18 cellular contexts compared by ENCODE assay signal in genomic region chr14:76974365-76974764, GRCh38. TPM values are rescaled to one million over a fixed set of nuclear protein-coding genes. Genes with fewer than 3 reads are reported as not detected.
DNase-seq lines count a peak whose midpoint lies in the region; ATAC-seq, FAIRE-seq and TF ChIP-seq lines count a peak whose summit lies in the region.
"Had no signal": no experiment of that assay in that cellular context is flagged by ENCODE, and none has a peak within 500 bp of the region (broad histone marks: within the 10 kb centered on the region; RNA-seq: fewer than 3 reads in every experiment).

No MANE protein-coding gene starts in this region.

- H3K9me3 ChIP-seq in A549 (no peaks in the 10 kb centered on the region), K562 (replicated peaks; ENCODE audit: control insufficient read depth, insufficient read depth, low read depth, low read length) (no peaks in the 10 kb centered on the region)
- no peaks in the 10 kb centered on the region for H3K9me3 ChIP-seq in BLaER1 treated with 17β-estradiol and CSF1 and Interleukin-3, amounts not matched to agents 10 nM and 100 nM (replicated peaks in 1 of 11)
- H3K9me3 ChIP-seq: SK-N-SH had no signal

- CTCF ChIA-PET in A549 (lab: Yijun Ruan, JAX), result interaction anchor here (0.7 to 2.9 kb wide), 9 partner anchors 11 to 95 kb away, joined by 3 to 17 read pairs (median 4); no protein-coding TSS in a partner anchor
- CTCF ChIA-PET in K562 (lab: Yijun Ruan, JAX; ENCODE audit: low intra/inter-chr PET ratio), result no interaction called here

- H3K27ac Mint-ChIP-seq in nephron, result peak overlapping the region; percentile 90 to 96 (median 94)

- H3K4me1 Mint-ChIP-seq in nephron, result peaks cover 36% of the 10 kb centered on the region

- no peak overlapping the region for H2AFZ ChIP-seq in K562 (ENCODE audit: low read depth, low read length)

- H3K27ac ChIP-seq in A549 (0 out of 6 replicates have a peak overlapping the region, but pooled peaks of 1 of the 2 experiments have one; percentile 49), K562 (ENCODE audit: extremely low read depth, low read depth, low read length) (no peak overlapping the region)
- peak overlapping the region in 6 of 11 experiments; percentile 8 to 48 (median 28); a peak in 8 of 22 replicates for H3K27ac ChIP-seq in BLaER1 treated with 17β-estradiol and CSF1 and Interleukin-3, amounts not matched to agents 10 nM and 100 nM

- H4K20me1 ChIP-seq in BLaER1 treated with 17β-estradiol and CSF1 and Interleukin-3, amounts not matched to agents 10 nM and 100 nM, result no peaks in the 10 kb centered on the region
- no peaks in the 10 kb centered on the region for H4K20me1 ChIP-seq in K562 (replicated peaks; ENCODE audit: control insufficient read depth, insufficient read depth, low read length)

- no TSS peak for BruUV-seq in K562 (replicated peaks; lab: Mats Ljungman, UMichigan)

- no peaks in the 10 kb centered on the region for H3K9me3 Mint-ChIP-seq in nephron

- H3K27me3 Mint-ChIP-seq in nephron (ENCODE audit: low read depth), result no peaks in the 10 kb centered on the region

- 76% methylated on average over 2 of the region's 2 CpGs for WGBS in A549 (ENCODE audit: missing lambda C conversion rate)
- WGBS in K562 (ENCODE audit: insufficient coverage, low coverage, missing lambda C conversion rate), result 17% methylated on average over 1 of the region's 2 CpGs

- no peaks in the 10 kb centered on the region for H3K79me2 ChIP-seq in K562 (ENCODE audit: control insufficient read depth, insufficient read depth, low read length)

- H3K4me3 Mint-ChIP-seq in nephron, result no peak overlapping the region

- H3K4me3 ChIP-seq in A549 (no peak overlapping the region), K562 (no peak overlapping the region)
- no peak overlapping the region for H3K4me3 ChIP-seq in BLaER1 treated with 17β-estradiol and CSF1 and Interleukin-3, amounts not matched to agents 10 nM and 100 nM

- H3K9ac ChIP-seq in BLaER1 treated with 17β-estradiol and CSF1 and Interleukin-3, amounts not matched to agents 10 nM and 100 nM, result peak overlapping the region in 8 of 11 experiments; percentile 6 to 53 (median 42); a peak in 10 of 22 replicates
- H3K9ac ChIP-seq in K562 (ENCODE audit: insufficient read depth in 1 of 2, low read depth in 2 of 2, low read length in 2 of 2), result no peak overlapping the region
- H3K9ac ChIP-seq: SK-N-SH had no signal

- ATAC-seq in A549 (no peak), K562 (no peak)

- no peak for TF ChIP-seq EP300 in A549 (IDR thresholded peaks at IDR 0.05)
- no peak for TF ChIP-seq EP300 in K562 (IDR thresholded peaks at IDR 0.05; ENCODE audit: low read length)

- TF ChIP-seq POLR2A in A549 (IDR thresholded peaks at IDR 0.05; ENCODE audit: low read length), result no peak
- no peak for TF ChIP-seq POLR2A in K562 (conservative IDR thresholded peaks at IDR 0.05)

- no peaks in the 10 kb centered on the region for H3K27me3 ChIP-seq in BLaER1 treated with 17β-estradiol and CSF1 and Interleukin-3, amounts not matched to agents 10 nM and 100 nM
- no peaks in the 10 kb centered on the region for H3K27me3 ChIP-seq in K562 (ENCODE audit: control insufficient read depth in 2 of 2, insufficient read depth in 2 of 2, low read length in 2 of 2)

- POLR2A ChIA-PET in A549 (lab: Yijun Ruan, JAX) (no interaction called here), K562 (lab: Yijun Ruan, JAX) (interaction anchor here (0.6 to 0.7 kb wide), 2 partner anchors 12 to 40 kb away, joined by 3 to 4 read pairs; no protein-coding TSS in a partner anchor)

- no peak overlapping the region for H3K4me2 ChIP-seq in A549
- H3K4me2 ChIP-seq in BLaER1 treated with 17β-estradiol and CSF1 and Interleukin-3, amounts not matched to agents 10 nM and 100 nM, result peak overlapping the region; percentile 80 to 89 (median 82)
- H3K4me2 ChIP-seq in K562 (ENCODE audit: insufficient read depth, low read length), result no peak overlapping the region
- H3K4me2 ChIP-seq: SK-N-SH had no signal

- no peaks in the 10 kb centered on the region for H3K9me1 ChIP-seq in K562 (ENCODE audit: control insufficient read depth, insufficient read depth, low read length)

- in situ Hi-C loops in K562 (cut with MboI), result no loop called here
- in situ Hi-C loops in ACHN (cut with HindIII; ENCODE audit: low pct_ligation_motif_present, low pct_unique_long_range_greater_than_20kb, low sequenced_read_pairs), result no loop called here

- no peaks in the 10 kb centered on the region for H3K36me3 Mint-ChIP-seq in nephron (ENCODE audit: low read depth)

- FAIRE-seq in A549 (lab: Jason Lieb, UNC) (no peak), K562 (lab: Jason Lieb, UNC) (no peak)

- DNase-seq in A549 (ENCODE audit: low read depth in 1 of 2, low spot score in 1 of 2) (no peak), K562 (ENCODE audit: extremely low read depth in 1 of 4, low spot score in 3 of 4) (no peak), anterior cingulate cortex (lab: John Stamatoyannopoulos, UW) (no peak), ACHN (no peak)
- DNase-seq in stimulated activated CD4-positive, alpha-beta T cell treated with anti-CD3 and anti-CD28 coated beads, Interleukin-15, amount 100 ng/mL, for 24 hours, result no peak
- DNase-seq: AML-193, DMS 273 treated with DMSO at 0.1 percent for 48 hours, DND-41, HCEC 1CT, NCI-H1092 treated with DMSO at 0.1 percent for 48 hours, NCI-H146, NCI-H2081, NCI-H748 treated with DMSO at 0.1 percent for 48 hours, OCI-M1, SHP77, SK-N-SH had no signal

- no peaks in the 10 kb centered on the region for H3K36me3 ChIP-seq in BLaER1 treated with 17β-estradiol and CSF1 and Interleukin-3, amounts not matched to agents 10 nM and 100 nM
- H3K36me3 ChIP-seq in K562 (ENCODE audit: control insufficient read depth, insufficient read depth, low read length), result no peaks in the 10 kb centered on the region

- TF ChIP-seq RAD21 in A549 (conservative IDR thresholded peaks at IDR 0.05 in 1 of 2, IDR thresholded peaks at IDR 0.05 in 1 of 2), result no peak
- no peak for TF ChIP-seq RAD21 in K562 (CRISPR knock-in tag; conservative IDR thresholded peaks at IDR 0.05 in 1 of 2, IDR thresholded peaks at IDR 0.05 in 1 of 2)

- intact Hi-C loops in K562 (cut with micrococcal nuclease), result no loop called here

- no peaks in the 10 kb centered on the region for H3K4me1 ChIP-seq in A549
- H3K4me1 ChIP-seq in BLaER1 treated with 17β-estradiol and CSF1 and Interleukin-3, amounts not matched to agents 10 nM and 100 nM, result peaks cover 50 to 58% (median 52%) of the 10 kb centered on the region in 10 experiments
- H3K4me1 ChIP-seq in K562 (replicated peaks in 1 of 2; ENCODE audit: control insufficient read depth in 2 of 2, insufficient read depth in 2 of 2, low read length in 2 of 2), result peaks cover 10 to 12% of the 10 kb centered on the region in 2 experiments; a peak in 3 of 5 replicates

- TF ChIP-seq CTCF in A549 (IDR thresholded peaks at IDR 0.05) (no peak), K562 (IDR thresholded peaks at IDR 0.05 in 2 of 3, conservative IDR thresholded peaks at IDR 0.05 in 1 of 3; ENCODE audit: insufficient read depth in 2 of 3, low read depth in 1 of 3, low read length in 3 of 3) (no peak), nephron (IDR thresholded peaks at IDR 0.05; ENCODE audit: unreplicated experiment in 3 of 3) (no peak)

TF ChIP-seq in A549, 52 proteins besides CTCF, POLR2A, EP300 and RAD21:
- TF ChIP-seq ZFP36 (IDR thresholded peaks at IDR 0.05; ENCODE audit: borderline replicate concordance, partially characterized antibody) (peak; percentile 84), CBX2 (IDR thresholded peaks at IDR 0.05; ENCODE audit: borderline replicate concordance, low read depth) (no peak)
TF ChIP-seq in A549: peak in this region for 1.

TF ChIP-seq in K562, 482 proteins besides CTCF, POLR2A, EP300 and RAD21 (continues in another document):
- TF ChIP-seq FOXM1 (IDR thresholded peaks at IDR 0.05; ENCODE audit: low read depth) (no peak), FOXM1 (CRISPR knock-in tag; IDR thresholded peaks at IDR 0.05; ENCODE audit: low read depth) (no peak), MAX (CRISPR knock-in tag; IDR thresholded peaks at IDR 0.05) (no peak), ZNF589 (CRISPR knock-in tag; IDR thresholded peaks at IDR 0.05; ENCODE audit: low read depth) (no peak), BCOR (IDR thresholded peaks at IDR 0.05) (0 out of 2 replicates have a peak, but pooled peaks have one; percentile 32), ZNF436 (CRISPR knock-in tag; IDR thresholded peaks at IDR 0.05) (peak; percentile 61; the same call in 1 of the 2 replicates), NR2C1 (IDR thresholded peaks at IDR 0.05) (no peak), NR2C1 (tag; IDR thresholded peaks at IDR 0.05) (no peak), ZNF431 (CRISPR knock-in tag; IDR thresholded peaks at IDR 0.05) (no peak), ATF7 (IDR thresholded peaks at IDR 0.05) (no peak), RBM25 (IDR thresholded peaks at IDR 0.05; ENCODE audit: low read depth, low read length, severe bottlenecking) (peak; percentile 76), FOSL1 (tag; conservative IDR thresholded peaks at IDR 0.05) (no peak)

RNA-seq across cellular contexts. Expression of gene IRF2BPL, which starts 54.1 kb away (rescaled TPM):
- 12.5 and 18.1 TPM in 2 replicates for polyA plus RNA-seq in A549 (2011; rRNA removed)
- 15.1 and 25.7 TPM in 2 replicates for polyA plus RNA-seq in A549 (2012; cell fraction: cytosol; rRNA removed)
- polyA plus RNA-seq in A549 (2012; cell fraction: nucleus; rRNA removed), result 25.5 and 31.5 TPM in 2 replicates
- 20.1 to 31.0 TPM (median 28.3 TPM) in 3 replicates for polyA plus RNA-seq in A549 (2017; fragmentation: RNase III; extraction: RNeasy Plus Mini Kit Qiagen cat#74134 plus additional on column Dnase treatment)
- polyA minus RNA-seq in A549 (2011; rRNA and poly(A)+ RNA removed), result 11.5 and 15.0 TPM in 2 replicates
- 1.8 and 3.8 TPM in 2 replicates for total RNA-seq in K562 (2011; cell fraction: chromatin; rRNA removed; ENCODE audit: low replicate concordance)
- total RNA-seq in K562 (2011; cell fraction: nucleolus; rRNA removed), result 5.5 and 6.5 TPM in 2 replicates
- 2.5 and 3.7 TPM in 2 replicates for total RNA-seq in K562 (2011; cell fraction: nucleoplasm; rRNA removed)
- total RNA-seq in K562 (2014; rRNA removed), result 14.4 and 18.2 TPM in 2 replicates
- 2.4 and 2.5 TPM in 2 replicates for total RNA-seq in K562 (2014; rRNA removed; fragmentation: Illumina TruSeq; extraction: Trizol)
- 4.2 and 5.1 TPM in 2 replicates for total RNA-seq in K562 (2015; rRNA removed; fragmentation: Illumina TruSeq; extraction: Trizol)
- total RNA-seq in K562 (2021), result 21.6 and 22.1 TPM in 2 replicates
- 1.3 and 2.8 TPM in 2 replicates for polyA plus RNA-seq in K562 (2011; rRNA removed)
- polyA plus RNA-seq in K562 (2011; cell fraction: cytosol; rRNA removed), result 1.7 and 4.5 TPM in 2 replicates
- polyA plus RNA-seq in K562 (2011; cell fraction: nucleus; rRNA removed), result 3.2 and 4.7 TPM in 2 replicates
- 16.8 and 19.2 TPM in 2 replicates for polyA plus RNA-seq in K562 (2012)
- 2.5 and 3.6 TPM in 2 replicates for polyA plus RNA-seq in K562 (2014; fragmentation: Illumina TruSeq; extraction: Trizol)
- polyA plus RNA-seq in K562 (2014; fragmentation: Nextera tagmentation; extraction: Ambion mirVana), result under 1 TPM; 0.52 to 0.75 TPM
- 6.5 and 6.9 TPM in 2 replicates for polyA plus RNA-seq in K562 (2014; rRNA removed)
- 2.2 TPM in 2 replicates for polyA minus RNA-seq in K562 (2011; rRNA and poly(A)+ RNA removed)
- 6.6 and 10.5 TPM in 2 replicates for polyA minus RNA-seq in K562 (2011; cell fraction: cytosol; rRNA and poly(A)+ RNA removed)
- polyA minus RNA-seq in K562 (2011; cell fraction: nucleus; rRNA and poly(A)+ RNA removed), result 3.1 and 5.6 TPM in 2 replicates

Comparison
In these comparisons a context has a peak if more than half of its experiments do, and no peak if none do; other contexts are left out.
1. H3K4me2 ChIP-seq: peak in BLaER1 treated with 17β-estradiol and CSF1 and Interleukin-3, amounts not matched to agents 10 nM and 100 nM (11 of 11); none in A549 (single experiment) and K562 (single experiment).
2. H3K9ac ChIP-seq: peak in BLaER1 treated with 17β-estradiol and CSF1 and Interleukin-3, amounts not matched to agents 10 nM and 100 nM (8 of 11); none in K562 (0 of 2).
3. Of the 35 proteins assayed by ChIP-seq in both K562 and A549: peak only in K562: none; only in A549: none; in both: ZFP36; in neither: 33; mixed calls (peak in some experiments, not most) for 1.